22 cellular contexts compared by ENCODE assay signal in the genomic region with DNA sequence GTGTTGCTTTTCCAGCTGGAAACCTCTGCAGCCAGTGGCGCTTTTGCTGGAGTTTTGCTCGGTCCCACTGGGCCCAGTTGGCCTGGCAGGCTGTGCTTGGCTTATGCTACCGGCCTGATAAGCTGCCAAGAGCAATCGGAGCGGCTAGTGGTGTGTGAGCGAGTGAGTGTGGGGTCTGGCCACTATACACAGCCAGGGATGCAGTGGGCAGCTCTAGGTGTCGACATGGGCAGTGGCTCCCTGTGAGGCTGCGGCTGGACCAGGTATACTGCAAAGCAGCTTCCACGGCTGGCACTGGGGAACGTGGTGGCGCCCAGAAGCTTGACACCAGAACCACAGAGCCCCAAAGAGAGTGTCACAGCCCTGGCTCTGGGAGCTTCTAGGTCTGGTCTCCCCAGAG.
"Had no signal": no experiment of that assay in that cellular context is flagged by ENCODE, and none has a peak within 500 bp of the region (broad histone marks: within the 10 kb centered on the region; RNA-seq: fewer than 3 reads in every experiment).

No MANE protein-coding gene starts in this region.

- H3K36me3 Mint-ChIP-seq: activated CD4-positive, alpha-beta memory T cell treated with anti-CD3 and anti-CD28 coated beads for 36 hours; activated naive CD8-positive, alpha-beta T cell treated with anti-CD3 and anti-CD28 coated beads, Interleukin-2, amount 10 ng/mL, durations not matched to agents 7 days and 5 days had no signal

- H3K36me3 ChIP-seq: neutrophil had no signal

- H3K27me3 Mint-ChIP-seq: activated CD4-positive, alpha-beta memory T cell treated with anti-CD3 and anti-CD28 coated beads for 36 hours; activated naive CD8-positive, alpha-beta T cell treated with anti-CD3 and anti-CD28 coated beads, Interleukin-2, amount 10 ng/mL, durations not matched to agents 7 days and 5 days; natural killer cell treated with Interleukin-12 subunit alpha and Interleukin-12 subunit beta and Interleukin-15 and Interleukin-18, amount 100 ng/mL, for 72 hours; T-helper 17 cell had no signal

- ATAC-seq: left lobe of liver, sciatic nerve, T-helper 17 cell had no signal

- H3K9me3 ChIP-seq: neutrophil had no signal

- H3K27me3 ChIP-seq: neutrophil had no signal

- H3K4me3 ChIP-seq: smooth muscle cell had no signal

- H3K9me3 Mint-ChIP-seq: activated naive CD8-positive, alpha-beta T cell treated with anti-CD3 and anti-CD28 coated beads, Interleukin-2, amount 10 ng/mL, durations not matched to agents 7 days and 5 days had no signal

- H3K4me1 ChIP-seq: parathyroid adenoma had no signal

- H3K4me1 Mint-ChIP-seq: activated naive CD8-positive, alpha-beta T cell treated with anti-CD3 and anti-CD28 coated beads, Interleukin-2, amount 10 ng/mL, durations not matched to agents 7 days and 5 days; T-helper 17 cell had no signal

- H3K4me3 Mint-ChIP-seq: activated CD4-positive, alpha-beta memory T cell treated with anti-CD3 and anti-CD28 coated beads for 36 hours; activated naive CD4-positive, alpha-beta T cell treated with anti-CD3 and anti-CD28 coated beads for 36 hours; activated naive CD8-positive, alpha-beta T cell treated with anti-CD3 and anti-CD28 coated beads, Interleukin-2, amount 10 ng/mL, durations not matched to agents 7 days and 5 days; natural killer cell treated with Interleukin-12 subunit alpha and Interleukin-12 subunit beta and Interleukin-15 and Interleukin-18, amount 100 ng/mL, for 72 hours; T-helper 17 cell had no signal

- H3K27ac Mint-ChIP-seq: activated CD4-positive, alpha-beta memory T cell treated with anti-CD3 and anti-CD28 coated beads for 36 hours; activated naive CD4-positive, alpha-beta T cell treated with anti-CD3 and anti-CD28 coated beads for 36 hours; activated naive CD8-positive, alpha-beta T cell treated with anti-CD3 and anti-CD28 coated beads, Interleukin-2, amount 10 ng/mL, durations not matched to agents 7 days and 5 days; natural killer cell treated with Interleukin-12 subunit alpha and Interleukin-12 subunit beta and Interleukin-15 and Interleukin-18, amount 100 ng/mL, for 72 hours; T-helper 17 cell had no signal

- H3K27ac ChIP-seq: neutrophil, parathyroid adenoma had no signal

- DNase-seq: activated CD4-positive, alpha-beta memory T cell treated with anti-CD3 and anti-CD28 coated beads for 36 hours; activated CD4-positive, alpha-beta T cell treated with anti-CD3 and anti-CD28 coated beads for 4 hours; activated CD4-positive, CD25-positive, alpha-beta regulatory T cell; activated effector memory CD4-positive, alpha-beta T cell treated with Interleukin-2 at 50 U/mL for 16 hours; activated naive CD4-positive, alpha-beta T cell treated with anti-CD3 and anti-CD28 coated beads for 36 hours; activated naive CD8-positive, alpha-beta T cell treated with anti-CD3 and anti-CD28 coated beads, Interleukin-2, amount 10 ng/mL, durations not matched to agents 7 days and 5 days; activated T-cell treated with anti-CD3 and anti-CD28 coated beads, Interleukin-2, amount 50 U/mL, for 48 hours; dermis blood vessel endothelial cell; effector memory CD4-positive, alpha-beta T cell; foreskin melanocyte; hypothalamus; midbrain; stimulated activated CD4-positive, alpha-beta T cell treated with anti-CD3 and anti-CD28 coated beads, Interleukin-2, amount 100 ng/mL, for 48 hours; stimulated activated CD8-positive, alpha-beta memory T cell treated with anti-CD3 and anti-CD28 coated beads, Interleukin-4, amount 100 ng/mL, for 48 hours; stimulated activated naive CD4-positive, alpha-beta T cell treated with Interleukin-2 at 50 U/mL for 16 hours; T-helper 17 cell had no signal
